In genomic region chr15:90942354-90943120, GRCh38 we compare ENCODE assay signal across 1 cellular context.
TF ChIP-seq lines count a peak whose summit lies in the region.

No MANE protein-coding gene starts in this region.

TF ChIP-seq in IMR-90, 13 proteins besides CTCF, POLR2A, EP300 and RAD21:
- no peak for TF ChIP-seq MAFK (IDR thresholded peaks at IDR 0.05; ENCODE audit: low read depth, low read length)
- no peak for TF ChIP-seq RFX5 (IDR thresholded peaks at IDR 0.05; ENCODE audit: low read depth, low read length)
- no peak for TF ChIP-seq USF2 (IDR thresholded peaks at IDR 0.05; ENCODE audit: low read depth, low read length)
- no peak for TF ChIP-seq ELK1 (IDR thresholded peaks at IDR 0.05; ENCODE audit: borderline replicate concordance, low read depth, low read length)
- TF ChIP-seq BHLHE40 (IDR thresholded peaks at IDR 0.05; ENCODE audit: low read depth, low read length) = no peak
- no peak for TF ChIP-seq CHD1 (IDR thresholded peaks at IDR 0.05; ENCODE audit: low read depth, low read length)
- no peak for TF ChIP-seq CEBPB (IDR thresholded peaks at IDR 0.05; ENCODE audit: low read depth, low read length)
- TF ChIP-seq NFE2L2 (IDR thresholded peaks at IDR 0.05; ENCODE audit: low read depth, low read length) = no peak
- no peak for TF ChIP-seq MAZ (IDR thresholded peaks at IDR 0.05; ENCODE audit: borderline replicate concordance, low read depth, low read length)
- no peak for TF ChIP-seq RCOR1 (IDR thresholded peaks at IDR 0.05; ENCODE audit: insufficient replicate concordance, low read length)
- TF ChIP-seq FOS (IDR thresholded peaks at IDR 0.05; ENCODE audit: low read depth, low read length) = no peak
- no peak for TF ChIP-seq MXI1 (IDR thresholded peaks at IDR 0.05; ENCODE audit: borderline replicate concordance, low read depth, low read length)
- TF ChIP-seq SMC3 (IDR thresholded peaks at IDR 0.05; ENCODE audit: low read depth, low read length) = no peak
